10 cellular contexts compared by ENCODE assay signal in genomic region chr20:13222319-13222716, GRCh38. TPM values are rescaled to one million over a fixed set of nuclear protein-coding genes. Genes with fewer than 3 reads are reported as not detected.
A peak's percentile ranks its signal among the peaks of the same experiment; 100 is the strongest.
DNase-seq lines count a peak whose midpoint lies in the region; ATAC-seq and TF ChIP-seq lines count a peak whose summit lies in the region.
"Had no signal": no experiment of that assay in that cellular context is flagged by ENCODE, and none has a peak within 500 bp of the region (broad histone marks: within the 10 kb centered on the region; RNA-seq: fewer than 3 reads in every experiment).

No MANE protein-coding gene starts in this region.

- H3K4me3 ChIP-seq in breast epithelium (peak overlapping the region; percentile 53 to 87 (median 66)), mesenchymal stem cell (ENCODE audit: insufficient read depth in 1 of 2, low read depth in 1 of 2, low read length in 2 of 2) (peak overlapping the region in 1 of 2 experiments; percentile 88), MG63 (no peak overlapping the region)

- peaks cover 34% of the 10 kb centered on the region for H3K4me1 Mint-ChIP-seq in activated naive CD4-positive, alpha-beta T cell treated with anti-CD3 and anti-CD28 coated beads, Interleukin-2, amount 50 U/mL, for 24 hours
- H3K4me1 Mint-ChIP-seq in type B pancreatic cell (ENCODE audit: unreplicated experiment): peaks cover 9% of the 10 kb centered on the region

- no peaks in the 10 kb centered on the region for H3K9me3 ChIP-seq in breast epithelium
- no peaks in the 10 kb centered on the region for H3K9me3 ChIP-seq in mesenchymal stem cell (ENCODE audit: control insufficient read depth, low read length)
- no peaks in the 10 kb centered on the region for H3K9me3 ChIP-seq in MG63
- H3K9me3 ChIP-seq: BE2C had no signal

- H2AFZ ChIP-seq in mesenchymal stem cell (ENCODE audit: low read depth, low read length): no peak overlapping the region

- no peak overlapping the region for H2BK15ac ChIP-seq in mesenchymal stem cell (ENCODE audit: low read depth, poor library complexity, severe bottlenecking)

- H2AK5ac ChIP-seq in mesenchymal stem cell (ENCODE audit: low read length, severe bottlenecking): no peak overlapping the region

- no peak overlapping the region for H2BK5ac ChIP-seq in mesenchymal stem cell (ENCODE audit: low read depth, low read length, poor library complexity, severe bottlenecking)

- no peak overlapping the region for H3K27ac Mint-ChIP-seq in activated naive CD4-positive, alpha-beta T cell treated with anti-CD3 and anti-CD28 coated beads, Interleukin-2, amount 50 U/mL, for 24 hours
- no peak overlapping the region for H3K27ac Mint-ChIP-seq in activated naive CD4-positive, alpha-beta T cell treated with anti-CD3 and anti-CD28 coated beads, Interleukin-2, amount 50 U/mL, for 72 hours
- H3K27ac Mint-ChIP-seq in type B pancreatic cell: no peak overlapping the region

- H3K79me1 ChIP-seq in mesenchymal stem cell (replicated peaks; ENCODE audit: low read length, poor library complexity, severe bottlenecking): no peaks in the 10 kb centered on the region

- no peak for DNase-seq in activated naive CD4-positive, alpha-beta T cell treated with anti-CD3 and anti-CD28 coated beads, Interleukin-2, amount 50 U/mL, for 72 hours (ENCODE audit: low spot score in 2 of 2)
- DNase-seq in breast epithelium (ENCODE audit: low spot score in 2 of 2) (no peak), mesenchymal stem cell (no peak), type B pancreatic cell (ENCODE audit: extremely low spot score, unreplicated experiment) (no peak), MG63 (no peak), HUDEP-2 (lab: John Stamatoyannopoulos, UW; ENCODE audit: unreplicated experiment in 76 of 76) (no peak)

- H4K8ac ChIP-seq in mesenchymal stem cell (ENCODE audit: low read length): no peak overlapping the region

- intact Hi-C loops in breast epithelium (cut with DNase I; ENCODE audit: low total_unique reads): no loop called here

- peak overlapping the region; percentile 89 for H3K4me3 Mint-ChIP-seq in activated naive CD4-positive, alpha-beta T cell treated with anti-CD3 and anti-CD28 coated beads, Interleukin-2, amount 50 U/mL, for 24 hours
- H3K4me3 Mint-ChIP-seq in type B pancreatic cell: peak overlapping the region; percentile 88

- no peak overlapping the region for H3K4ac ChIP-seq in mesenchymal stem cell (ENCODE audit: low read depth in 1 of 2, low read length in 2 of 2)

- TF ChIP-seq CTCF in breast epithelium (IDR thresholded peaks at IDR 0.05) (no peak), type B pancreatic cell (conservative IDR thresholded peaks at IDR 0.05) (no peak)

- WGBS in mesenchymal stem cell: 15% methylated on average over 5 of the region's 8 CpGs

- H4K91ac ChIP-seq in mesenchymal stem cell (ENCODE audit: low read length): no peak overlapping the region

- TF ChIP-seq POLR2A in breast epithelium (IDR thresholded peaks at IDR 0.05): no peak

- peak overlapping the region; percentile 79 for H3K9ac ChIP-seq in mesenchymal stem cell (ENCODE audit: low read length)
- H3K9ac ChIP-seq: GM23248 had no signal

- H3K36me3 ChIP-seq in breast epithelium (no peaks in the 10 kb centered on the region), mesenchymal stem cell (ENCODE audit: control insufficient read depth in 1 of 2, insufficient read depth in 2 of 2, low read depth in 1 of 2, low read length in 2 of 2) (no peaks in the 10 kb centered on the region), MG63 (no peaks in the 10 kb centered on the region)
- H3K36me3 ChIP-seq: BE2C had no signal

- no peak overlapping the region for H2BK120ac ChIP-seq in mesenchymal stem cell (ENCODE audit: low read depth, low read length)

- no peak overlapping the region for H3K18ac ChIP-seq in mesenchymal stem cell (ENCODE audit: low read depth in 1 of 2, low read length in 2 of 2)

- peaks cover 3 to 16% of the 10 kb centered on the region in 2 donors for H3K27me3 ChIP-seq in breast epithelium
- H3K27me3 ChIP-seq in mesenchymal stem cell (ENCODE audit: control insufficient read depth in 1 of 2, insufficient read depth in 1 of 2, low read length in 2 of 2): peaks cover 18 to 40% of the 10 kb centered on the region in 2 experiments
- peaks cover 58% of the 10 kb centered on the region for H3K27me3 ChIP-seq in MG63

- H3K36me3 Mint-ChIP-seq in activated naive CD4-positive, alpha-beta T cell treated with anti-CD3 and anti-CD28 coated beads, Interleukin-2, amount 50 U/mL, for 24 hours: peaks cover 9% of the 10 kb centered on the region
- H3K36me3 Mint-ChIP-seq in activated naive CD4-positive, alpha-beta T cell treated with anti-CD3 and anti-CD28 coated beads, Interleukin-2, amount 50 U/mL, for 72 hours: peaks cover 14 to 15% of the 10 kb centered on the region in 2 donors
- H3K36me3 Mint-ChIP-seq in type B pancreatic cell: peaks cover 3% of the 10 kb centered on the region

- peaks cover 16% of the 10 kb centered on the region for H3K27me3 Mint-ChIP-seq in activated naive CD4-positive, alpha-beta T cell treated with anti-CD3 and anti-CD28 coated beads, Interleukin-2, amount 50 U/mL, for 24 hours
- peaks cover 71% of the 10 kb centered on the region for H3K27me3 Mint-ChIP-seq in type B pancreatic cell

- no peaks in the 10 kb centered on the region for H3K9me3 Mint-ChIP-seq in activated naive CD4-positive, alpha-beta T cell treated with anti-CD3 and anti-CD28 coated beads, Interleukin-2, amount 50 U/mL, for 24 hours
- H3K9me3 Mint-ChIP-seq in activated naive CD4-positive, alpha-beta T cell treated with anti-CD3 and anti-CD28 coated beads, Interleukin-2, amount 50 U/mL, for 72 hours: peaks cover 8 to 10% of the 10 kb centered on the region in 2 donors
- no peaks in the 10 kb centered on the region for H3K9me3 Mint-ChIP-seq in type B pancreatic cell

- H2BK12ac ChIP-seq in mesenchymal stem cell (ENCODE audit: low read length in 2 of 2): no peak overlapping the region

- no peak overlapping the region for H3K23ac ChIP-seq in mesenchymal stem cell (ENCODE audit: low read length in 2 of 2)

- no peak for ATAC-seq in activated naive CD4-positive, alpha-beta T cell treated with anti-CD3 and anti-CD28 coated beads, Interleukin-2, amount 50 U/mL, for 72 hours
- no peak for ATAC-seq in GM21529 (IDR thresholded peaks at IDR 0.05; ENCODE audit: unreplicated experiment)

- H3K14ac ChIP-seq in mesenchymal stem cell (ENCODE audit: low read length in 2 of 2): no peak overlapping the region

- H3K4me2 ChIP-seq in mesenchymal stem cell (ENCODE audit: low read length, poor library complexity, severe bottlenecking): no peak overlapping the region

- no peaks in the 10 kb centered on the region for H3K4me1 ChIP-seq in breast epithelium
- peaks cover 17% of the 10 kb centered on the region for H3K4me1 ChIP-seq in mesenchymal stem cell (ENCODE audit: control insufficient read depth, insufficient read depth, low read depth, low read length)
- H3K4me1 ChIP-seq: BE2C had no signal

- H3K27ac ChIP-seq in breast epithelium: peak overlapping the region; percentile 63 to 88
- no peak overlapping the region for H3K27ac ChIP-seq in mesenchymal stem cell (ENCODE audit: low read length, poor library complexity, severe bottlenecking)
- H3K27ac ChIP-seq: GM23248 had no signal

RNA-seq across cellular contexts. Expression of gene ISM1, which starts 1.2 kb away (rescaled TPM):
- total RNA-seq in activated naive CD4-positive, alpha-beta T cell treated with anti-CD3 and anti-CD28 coated beads, Interleukin-2, amount 50 U/mL, for 72 hours: under 1 TPM; 0.31 to 0.50 TPM
- 10 to 100 TPM; 13.0 to 18.7 (median 15.2) TPM for total RNA-seq in breast epithelium
- polyA plus RNA-seq in mesenchymal stem cell (2013, experiment 1 of 2): not detected
- polyA plus RNA-seq in mesenchymal stem cell (2013, experiment 2 of 2): 0.03 TPM
- 0.81 and 9.0 TPM in 2 replicates for total RNA-seq in type B pancreatic cell (ENCODE audit: low replicate concordance)
- total RNA-seq in MG63 (2014; rRNA removed; shearing (Covaris generic); ENCODE audit: low replicate concordance): not detected in 2 replicates
- total RNA-seq: GM23248 had no signal
